Comparison of ENCODE assay signal across 37 cellular contexts in genomic region chr16:78970650-78971049, GRCh38.
DNase-seq lines count a peak whose midpoint lies in the region; ATAC-seq, FAIRE-seq and TF ChIP-seq lines count a peak whose summit lies in the region.
"Had no signal": no experiment of that assay in that cellular context is flagged by ENCODE, and none has a peak within 500 bp of the region (broad histone marks: within the 10 kb centered on the region; RNA-seq: fewer than 3 reads in every experiment).

No MANE protein-coding gene starts in this region.

- H3K27me3 ChIP-seq in HepG2 (ENCODE audit: control insufficient read depth in 1 of 2, insufficient read depth in 2 of 2, low read length in 2 of 2) (no peaks in the 10 kb centered on the region; a peak in 1 of 5 replicates), right lobe of liver (no peaks in the 10 kb centered on the region)
- H3K27me3 ChIP-seq: BE2C; BLaER1; BLaER1 treated with 17β-estradiol and CSF1 and Interleukin-3, amounts not matched to agents 10 nM and 100 nM had no signal

- in situ Hi-C loops in HepG2 (cut with HindIII; ENCODE audit: extremely low pct_ligation_motif_present, low pct_unique_long_range_greater_than_20kb): no loop called here

- H3K9ac ChIP-seq in HepG2 (ENCODE audit: insufficient read depth, low read depth, low read length): no peak overlapping the region
- H3K9ac ChIP-seq: BLaER1; BLaER1 treated with 17β-estradiol and CSF1 and Interleukin-3, amounts not matched to agents 10 nM and 100 nM had no signal

- TF ChIP-seq CTCF in HepG2 (CRISPR knock-in tag; IDR thresholded peaks at IDR 0.05) (no peak), right lobe of liver (IDR thresholded peaks at IDR 0.05) (no peak)

- BruUV-seq in HepG2 (replicated peaks; lab: Mats Ljungman, UMichigan): no TSS peak

- 18% methylated on average over 2 of the region's 2 CpGs for WGBS in HepG2 (ENCODE audit: low lambda C conversion rate)
- 93% methylated on average over 2 of the region's 2 CpGs for WGBS in right lobe of liver (ENCODE audit: insufficient coverage, low coverage, low lambda C conversion rate, missing lambda C conversion rate)

- H3K27me3 Mint-ChIP-seq in activated CD4-positive, alpha-beta memory T cell treated with anti-CD3 and anti-CD28 coated beads for 36 hours: no peaks in the 10 kb centered on the region
- H3K27me3 Mint-ChIP-seq in activated CD4-positive, alpha-beta memory T cell treated with anti-CD3 and anti-CD28 coated beads, Interleukin-2, amount 10 ng/mL, durations not matched to agents 7 days and 5 days: no peaks in the 10 kb centered on the region
- H3K27me3 Mint-ChIP-seq in activated T-helper 17 cell treated with anti-CD3 and anti-CD28 coated beads, Interleukin-2, amount 50 U/mL, for 72 hours: no peaks in the 10 kb centered on the region
- H3K27me3 Mint-ChIP-seq: CD4-positive, alpha-beta T cell; CD4-positive, CD25-positive, alpha-beta regulatory T cell; CD8-positive, alpha-beta memory T cell had no signal

- H3K9me3 Mint-ChIP-seq in activated CD4-positive, alpha-beta memory T cell treated with anti-CD3 and anti-CD28 coated beads for 36 hours: peaks cover under 1% of the 10 kb centered on the region
- H3K9me3 Mint-ChIP-seq in activated CD4-positive, alpha-beta memory T cell treated with anti-CD3 and anti-CD28 coated beads, Interleukin-2, amount 10 ng/mL, durations not matched to agents 7 days and 5 days: peaks cover 6% of the 10 kb centered on the region
- H3K9me3 Mint-ChIP-seq in activated T-helper 17 cell treated with anti-CD3 and anti-CD28 coated beads, Interleukin-2, amount 50 U/mL, for 72 hours: no peaks in the 10 kb centered on the region
- peaks cover 1% of the 10 kb centered on the region for H3K9me3 Mint-ChIP-seq in stimulated activated effector memory CD8-positive, alpha-beta T cell treated with anti-CD3 and anti-CD28 coated beads, Interleukin-12 subunit alpha, Interleukin-12 subunit beta, amount 100 ng/mL, for 72 hours

- no peak for TF ChIP-seq RAD21 in HepG2 (CRISPR knock-in tag; IDR thresholded peaks at IDR 0.05)

- H3K9me3 ChIP-seq in HepG2 (ENCODE audit: low read length): no peaks in the 10 kb centered on the region
- no peaks in the 10 kb centered on the region for H3K9me3 ChIP-seq in right lobe of liver
- H3K9me3 ChIP-seq: A549; BE2C; BLaER1; BLaER1 treated with 17β-estradiol and CSF1 and Interleukin-3, amounts not matched to agents 10 nM and 100 nM; Caco-2 had no signal

- no peak for FAIRE-seq in HepG2 (lab: Jason Lieb, UNC)
- FAIRE-seq: A204.1, A549, D721Med had no signal

- H2AFZ ChIP-seq in HepG2 (ENCODE audit: low read length): no peak overlapping the region

- peak overlapping the region; percentile 20 for H3K27ac Mint-ChIP-seq in activated CD4-positive, alpha-beta memory T cell treated with anti-CD3 and anti-CD28 coated beads for 36 hours
- no peak overlapping the region for H3K27ac Mint-ChIP-seq in activated CD4-positive, alpha-beta memory T cell treated with anti-CD3 and anti-CD28 coated beads, Interleukin-2, amount 10 ng/mL, durations not matched to agents 7 days and 5 days
- H3K27ac Mint-ChIP-seq in activated T-helper 17 cell treated with anti-CD3 and anti-CD28 coated beads, Interleukin-2, amount 50 U/mL, for 72 hours: peak overlapping the region; percentile 63
- H3K27ac Mint-ChIP-seq in stimulated activated effector memory CD8-positive, alpha-beta T cell treated with anti-CD3 and anti-CD28 coated beads, Interleukin-12 subunit alpha, Interleukin-12 subunit beta, amount 100 ng/mL, for 72 hours: peak overlapping the region; percentile 23
- H3K27ac Mint-ChIP-seq: B cell; CD14-positive monocyte; CD4-positive, alpha-beta T cell; CD4-positive, CD25-positive, alpha-beta regulatory T cell; CD8-positive, alpha-beta memory T cell; CD8-positive, alpha-beta T cell had no signal

- intact Hi-C loops in activated CD4-positive, alpha-beta memory T cell treated with anti-CD3 and anti-CD28 coated beads for 36 hours (cut with micrococcal nuclease): no loop called here
- intact Hi-C loops in HepG2 (cut with micrococcal nuclease; ENCODE audit: unreplicated experiment): no loop called here
- intact Hi-C loops in right lobe of liver (cut with DNase I): no loop called here

- H3K36me3 ChIP-seq in HepG2 (replicated peaks in 1 of 2; ENCODE audit: control insufficient read depth in 1 of 2, insufficient read depth in 2 of 2, low read length in 2 of 2) (no peaks in the 10 kb centered on the region), right lobe of liver (no peaks in the 10 kb centered on the region)
- H3K36me3 ChIP-seq: BE2C; BLaER1; BLaER1 treated with 17β-estradiol and CSF1 and Interleukin-3, amounts not matched to agents 10 nM and 100 nM had no signal

- POLR2A ChIA-PET in activated CD4-positive, alpha-beta memory T cell treated with anti-CD3 and anti-CD28 coated beads for 36 hours (lab: Charles Lee): interaction anchor here (0.6 kb wide), 1 partner anchor 75 kb away, joined by 3 read pairs; no protein-coding TSS in a partner anchor
- POLR2A ChIA-PET in activated CD4-positive, alpha-beta memory T cell treated with anti-CD3 and anti-CD28 coated beads, Interleukin-2, amount 10 ng/mL, durations not matched to agents 7 days and 5 days (lab: Charles Lee): interaction anchor here (0.7 kb wide), 1 partner anchor 628 kb away, joined by 3 read pairs; no protein-coding TSS in a partner anchor
- POLR2A ChIA-PET in HepG2 (lab: Yijun Ruan, JAX): no interaction called here

- ATAC-seq in HepG2 (no peak), right lobe of liver (no peak)
- ATAC-seq in activated T-helper 17 cell treated with anti-CD3 and anti-CD28 coated beads, Interleukin-2, amount 50 U/mL, for 72 hours (replicated peaks): no peak
- ATAC-seq in stimulated activated effector memory CD8-positive, alpha-beta T cell treated with anti-CD3 and anti-CD28 coated beads, Interleukin-12 subunit alpha, Interleukin-12 subunit beta, amount 100 ng/mL, for 72 hours: no peak
- ATAC-seq: A549; CD8-positive, alpha-beta T cell had no signal

- H3K4me3 Mint-ChIP-seq in activated CD4-positive, alpha-beta memory T cell treated with anti-CD3 and anti-CD28 coated beads for 36 hours: no peak overlapping the region
- H3K4me3 Mint-ChIP-seq in activated CD4-positive, alpha-beta memory T cell treated with anti-CD3 and anti-CD28 coated beads, Interleukin-2, amount 10 ng/mL, durations not matched to agents 7 days and 5 days: no peak overlapping the region
- no peak overlapping the region for H3K4me3 Mint-ChIP-seq in activated T-helper 17 cell treated with anti-CD3 and anti-CD28 coated beads, Interleukin-2, amount 50 U/mL, for 72 hours
- no peak overlapping the region for H3K4me3 Mint-ChIP-seq in stimulated activated effector memory CD8-positive, alpha-beta T cell treated with anti-CD3 and anti-CD28 coated beads, Interleukin-12 subunit alpha, Interleukin-12 subunit beta, amount 100 ng/mL, for 72 hours
- H3K4me3 Mint-ChIP-seq: B cell; CD14-positive monocyte; CD4-positive, alpha-beta memory T cell; CD4-positive, alpha-beta T cell; CD4-positive, CD25-positive, alpha-beta regulatory T cell; CD8-positive, alpha-beta memory T cell; CD8-positive, alpha-beta T cell had no signal

- CTCF ChIA-PET in activated CD4-positive, alpha-beta memory T cell treated with anti-CD3 and anti-CD28 coated beads for 36 hours (lab: Charles Lee): interaction anchor here (0.6 kb wide), 2 partner anchors 35 to 200 kb away, joined by 3 to 4 read pairs; no protein-coding TSS in a partner anchor
- CTCF ChIA-PET in activated CD4-positive, alpha-beta memory T cell treated with anti-CD3 and anti-CD28 coated beads, Interleukin-2, amount 10 ng/mL, durations not matched to agents 7 days and 5 days (lab: Charles Lee): no interaction called here
- CTCF ChIA-PET in HepG2 (lab: Yijun Ruan, JAX; ENCODE audit: low intra/inter-chr PET ratio, low total read pairs): no interaction called here

- H3K4me1 ChIP-seq in HepG2 (ENCODE audit: insufficient read depth, low read length): no peaks in the 10 kb centered on the region
- H3K4me1 ChIP-seq in right lobe of liver: no peaks in the 10 kb centered on the region
- H3K4me1 ChIP-seq: A549; BE2C; BLaER1; BLaER1 treated with 17β-estradiol and CSF1 and Interleukin-3, amounts not matched to agents 10 nM and 100 nM had no signal

- H4K20me1 ChIP-seq in HepG2 (ENCODE audit: insufficient read depth, low read length): no peaks in the 10 kb centered on the region
- H4K20me1 ChIP-seq: BLaER1; BLaER1 treated with 17β-estradiol and CSF1 and Interleukin-3, amounts not matched to agents 10 nM and 100 nM had no signal

- peaks cover 31% of the 10 kb centered on the region for H3K4me1 Mint-ChIP-seq in activated CD4-positive, alpha-beta memory T cell treated with anti-CD3 and anti-CD28 coated beads for 36 hours (ENCODE audit: low read depth)
- H3K4me1 Mint-ChIP-seq in activated CD4-positive, alpha-beta memory T cell treated with anti-CD3 and anti-CD28 coated beads, Interleukin-2, amount 10 ng/mL, durations not matched to agents 7 days and 5 days: peaks cover 15% of the 10 kb centered on the region
- H3K4me1 Mint-ChIP-seq in activated T-helper 17 cell treated with anti-CD3 and anti-CD28 coated beads, Interleukin-2, amount 50 U/mL, for 72 hours: peaks cover 5% of the 10 kb centered on the region
- H3K4me1 Mint-ChIP-seq in stimulated activated effector memory CD8-positive, alpha-beta T cell treated with anti-CD3 and anti-CD28 coated beads, Interleukin-12 subunit alpha, Interleukin-12 subunit beta, amount 100 ng/mL, for 72 hours: peaks cover 25% of the 10 kb centered on the region
- H3K4me1 Mint-ChIP-seq: CD14-positive monocyte; CD8-positive, alpha-beta memory T cell had no signal

- no peak overlapping the region for H3K27ac ChIP-seq in HepG2 (ENCODE audit: extremely low read length, insufficient read depth, low read length)
- H3K27ac ChIP-seq in right lobe of liver: no peak overlapping the region
- H3K27ac ChIP-seq: 22Rv1; A549; BLaER1; BLaER1 treated with 17β-estradiol and CSF1 and Interleukin-3, amounts not matched to agents 10 nM and 100 nM; C4-2B had no signal

- no peaks in the 10 kb centered on the region for H3K79me2 ChIP-seq in HepG2 (ENCODE audit: insufficient read depth, low read length)

- peaks cover under 1% of the 10 kb centered on the region for H3K36me3 Mint-ChIP-seq in activated CD4-positive, alpha-beta memory T cell treated with anti-CD3 and anti-CD28 coated beads for 36 hours
- H3K36me3 Mint-ChIP-seq in activated CD4-positive, alpha-beta memory T cell treated with anti-CD3 and anti-CD28 coated beads, Interleukin-2, amount 10 ng/mL, durations not matched to agents 7 days and 5 days (ENCODE audit: low read depth): peaks cover 9% of the 10 kb centered on the region
- no peaks in the 10 kb centered on the region for H3K36me3 Mint-ChIP-seq in activated T-helper 17 cell treated with anti-CD3 and anti-CD28 coated beads, Interleukin-2, amount 50 U/mL, for 72 hours (ENCODE audit: low read depth)
- H3K36me3 Mint-ChIP-seq in stimulated activated effector memory CD8-positive, alpha-beta T cell treated with anti-CD3 and anti-CD28 coated beads, Interleukin-12 subunit alpha, Interleukin-12 subunit beta, amount 100 ng/mL, for 72 hours: no peaks in the 10 kb centered on the region
- H3K36me3 Mint-ChIP-seq: CD14-positive monocyte; CD4-positive, alpha-beta memory T cell; CD4-positive, CD25-positive, alpha-beta regulatory T cell; CD8-positive, alpha-beta T cell had no signal

- DNase-seq in activated CD4-positive, alpha-beta memory T cell treated with anti-CD3 and anti-CD28 coated beads for 36 hours: no peak
- no peak for DNase-seq in activated CD4-positive, alpha-beta memory T cell treated with anti-CD3 and anti-CD28 coated beads, Interleukin-2, amount 10 ng/mL, durations not matched to agents 7 days and 5 days
- no peak for DNase-seq in HepG2 (ENCODE audit: low spot score)
- no peak for DNase-seq in right lobe of liver
- no peak for DNase-seq in stimulated activated effector memory CD8-positive, alpha-beta T cell treated with anti-CD3 and anti-CD28 coated beads, Interleukin-12 subunit alpha, Interleukin-12 subunit beta, amount 100 ng/mL, for 72 hours (ENCODE audit: low spot score in 2 of 2)
- DNase-seq in AG08396 (ENCODE audit: low spot score): no peak
- no peak for DNase-seq in central memory CD4-positive, alpha-beta T cell
- DNase-seq: 8988T; ACHN; AML-193; BE2C; C1 segment of cervical spinal cord; Caco-2; Calu3; CD4-positive, alpha-beta memory T cell; CD4-positive, alpha-beta T cell; CD4-positive, CD25-positive, alpha-beta regulatory T cell; CD8-positive, alpha-beta memory T cell; CD8-positive, alpha-beta T cell; COR-L47; DMS 273 treated with DMSO at 0.1 percent for 48 hours; DMS153; DMS53; DMS79; DMS79 treated with DMSO at 0.1 percent for 48 hours; DND-41; EL had no signal

- no peak overlapping the region for H3K4me2 ChIP-seq in HepG2 (ENCODE audit: low read depth, low read length)
- H3K4me2 ChIP-seq: A549; BLaER1; BLaER1 treated with 17β-estradiol and CSF1 and Interleukin-3, amounts not matched to agents 10 nM and 100 nM had no signal

- TF ChIP-seq EP300 in HepG2 (IDR thresholded peaks at IDR 0.05; ENCODE audit: low read depth in 2 of 2, low read length in 2 of 2) (no peak), HepG2 (CRISPR knock-in tag; IDR thresholded peaks at IDR 0.05; ENCODE audit: borderline replicate concordance) (no peak)

- H3K4me3 ChIP-seq in HepG2 (replicated peaks in 1 of 3; ENCODE audit: insufficient read depth in 1 of 3, low read depth in 2 of 3, low read length in 3 of 3) (no peak overlapping the region), right lobe of liver (no peak overlapping the region)
- H3K4me3 ChIP-seq: A549; BLaER1; BLaER1 treated with 17β-estradiol and CSF1 and Interleukin-3, amounts not matched to agents 10 nM and 100 nM had no signal

- TF ChIP-seq POLR2A in HepG2 (IDR thresholded peaks at IDR 0.05; ENCODE audit: insufficient read depth in 1 of 2, low read depth in 2 of 2, low read length in 2 of 2) (no peak), right lobe of liver (IDR thresholded peaks at IDR 0.05) (no peak)
